ENCODE assay signal across 8 cellular contexts in the genomic region with DNA sequence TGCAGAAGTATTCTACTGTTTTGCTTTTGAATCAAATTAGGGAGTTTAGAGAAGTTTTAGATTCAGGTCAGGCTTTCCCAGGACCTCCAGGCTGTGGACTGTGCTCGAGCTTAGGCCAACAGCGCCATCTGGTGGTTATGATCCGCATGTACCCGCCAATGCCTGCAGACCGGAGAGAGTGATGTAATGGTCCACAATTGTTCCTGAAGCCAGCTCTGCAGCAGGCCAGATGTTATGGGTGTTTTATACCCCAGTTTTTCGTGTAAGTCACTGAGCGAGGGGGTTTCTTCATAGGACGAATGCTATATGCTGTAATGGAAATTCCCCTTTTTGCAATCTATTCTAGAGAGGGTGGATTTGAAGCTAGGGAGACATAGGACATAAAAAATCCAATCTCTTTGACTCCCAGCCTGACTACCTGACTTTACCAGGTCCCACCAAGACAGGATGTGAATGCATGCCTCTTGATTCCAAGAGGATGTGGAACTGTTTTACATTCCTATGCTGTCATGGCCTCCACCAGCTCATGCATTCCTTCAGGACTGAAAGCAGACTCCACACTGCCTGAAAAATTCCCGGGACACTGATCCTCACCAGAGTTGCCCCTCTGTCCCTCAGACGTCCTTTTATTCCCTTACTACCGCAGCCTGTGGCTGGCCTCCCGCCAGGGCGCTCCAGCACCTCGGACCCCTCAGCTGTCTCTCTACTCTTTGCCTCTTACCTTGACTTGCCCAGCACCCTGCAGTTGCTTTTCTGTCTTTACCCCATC. TPM values are rescaled to one million over a fixed set of nuclear protein-coding genes. Genes with fewer than 3 reads are reported as not detected.
DNase-seq lines count a peak whose midpoint lies in the region; ATAC-seq and TF ChIP-seq lines count a peak whose summit lies in the region.

No MANE protein-coding gene starts in this region.

- H3K27me3 ChIP-seq in colonic mucosa (peaks cover 23% of the 10 kb centered on the region), layer of hippocampus (ENCODE audit: control insufficient read depth, insufficient read depth, low read length) (no peaks in the 10 kb centered on the region)

- ATAC-seq in GM18519 (IDR thresholded peaks at IDR 0.05; ENCODE audit: low FRiP score, unreplicated experiment) (peak; percentile 72), HG03064 (IDR thresholded peaks at IDR 0.05; ENCODE audit: low read depth, unreplicated experiment) (peak; percentile 63)

- peak overlapping the region; percentile 31 for H3K4me3 ChIP-seq in colonic mucosa

- H3K27ac ChIP-seq in colonic mucosa (no peak overlapping the region), layer of hippocampus (ENCODE audit: low read depth, low read length) (peak overlapping the region; percentile 58)

- H3K36me3 ChIP-seq in colonic mucosa = no peaks in the 10 kb centered on the region

- TF ChIP-seq CTCF in colonic mucosa (IDR thresholded peaks at IDR 0.05) = peak; percentile 92

- no peak overlapping the region for H3K9ac ChIP-seq in colonic mucosa (ENCODE audit: low read depth in 2 of 2, low read length in 2 of 2)

- peaks cover 10% of the 10 kb centered on the region for H3K4me1 ChIP-seq in colonic mucosa

- DNase-seq in AG08395 (ENCODE audit: low spot score) = peak; percentile 87
- peak; percentile 54 for DNase-seq in NCI-H2196 treated with DMSO at 0.1 percent for 48 hours (lab: John Stamatoyannopoulos, UW; ENCODE audit: unreplicated experiment)
- DNase-seq in activated CD4-positive, alpha-beta T cell treated with anti-CD3 and anti-CD28 coated beads for 1 hour = peak; percentile 72
- DNase-seq in colonic mucosa = peak; percentile 87
- DNase-seq in stimulated activated CD4-positive, alpha-beta T cell treated with anti-CD3 and anti-CD28 coated beads, Interleukin-1b, Interleukin-23, amount 100 ng/mL, for 4 hours (ENCODE audit: low read depth in 2 of 2) = peak; percentile 71 to 85

- H3K9me3 ChIP-seq in colonic mucosa = no peaks in the 10 kb centered on the region

- intact Hi-C loops in colonic mucosa (cut with DNase I) = loop anchor here (5.0 to 10.0 kb wide), 2 partner anchors 490 to 1402 kb away; no protein-coding TSS in a partner anchor

RNA-seq across cellular contexts. Expression of gene LY86, which starts 41.2 kb away (rescaled TPM):
- total RNA-seq in colonic mucosa = 1 to 10 TPM in 1 of 2 donors, under 1 TPM in 1; 0.91 to 1.3 TPM
